Comparison of ENCODE assay signal across 16 cellular contexts in the genomic region with DNA sequence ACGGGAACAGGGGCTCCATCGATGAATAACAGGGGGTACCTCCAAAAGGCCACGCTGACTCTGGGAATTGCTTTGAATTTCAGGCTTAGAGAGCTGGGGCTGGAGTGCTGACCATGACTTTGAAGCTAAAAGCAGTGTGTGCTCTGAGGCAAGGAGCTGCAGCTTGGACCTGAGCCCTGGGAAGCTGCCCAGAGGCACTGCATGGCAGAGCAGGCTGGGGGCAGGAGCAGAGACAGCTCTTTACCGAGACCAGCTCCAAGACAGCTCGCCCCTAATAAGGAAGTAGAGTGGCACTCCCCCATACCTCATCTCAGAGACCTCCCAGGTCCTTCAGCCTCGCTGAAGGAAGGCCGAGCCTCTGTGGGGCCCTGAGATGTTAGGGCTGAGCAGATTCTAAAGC.
DNase-seq lines count a peak whose midpoint lies in the region; ATAC-seq and TF ChIP-seq lines count a peak whose summit lies in the region.
"Had no signal": no experiment of that assay in that cellular context is flagged by ENCODE, and none has a peak within 500 bp of the region (broad histone marks: within the 10 kb centered on the region; RNA-seq: fewer than 3 reads in every experiment).

No MANE protein-coding gene starts in this region.

- H2BK5ac ChIP-seq in neuronal stem cell (ENCODE audit: low read length), result no peak overlapping the region

- H3K14ac ChIP-seq in neuronal stem cell (ENCODE audit: low read length), result no peak overlapping the region

- no peak for TF ChIP-seq CTCF in 22Rv1 (IDR thresholded peaks at IDR 0.05)
- TF ChIP-seq CTCF in foreskin fibroblast (IDR thresholded peaks at IDR 0.05; ENCODE audit: low read depth, low read length), result no peak

- H4K91ac ChIP-seq in neuronal stem cell (ENCODE audit: low read depth, low read length, poor library complexity), result peak overlapping the region; percentile 16

- H2AK5ac ChIP-seq in neuronal stem cell (ENCODE audit: low read depth, low read length), result no peak overlapping the region

- H3K9me3 Mint-ChIP-seq in activated naive CD8-positive, alpha-beta T cell treated with anti-CD3 and anti-CD28 coated beads for 36 hours, result no peaks in the 10 kb centered on the region

- H3K4me3 Mint-ChIP-seq in activated naive CD8-positive, alpha-beta T cell treated with anti-CD3 and anti-CD28 coated beads for 36 hours, result no peak overlapping the region

- H3K9ac ChIP-seq in neuronal stem cell (ENCODE audit: low read depth, low read length, poor library complexity), result no peak overlapping the region

- peaks cover 0 to 4% (median 0%) of the 10 kb centered on the region in 3 experiments for H3K27me3 ChIP-seq in neuronal stem cell (ENCODE audit: control insufficient read depth in 3 of 3, insufficient read depth in 3 of 3, low read depth in 1 of 3, low read length in 3 of 3)
- H3K27me3 ChIP-seq: upper lobe of right lung had no signal

- peak overlapping the region; percentile 14 for H3K4ac ChIP-seq in neuronal stem cell (ENCODE audit: low read length)

- H3K4me1 Mint-ChIP-seq in activated naive CD8-positive, alpha-beta T cell treated with anti-CD3 and anti-CD28 coated beads for 36 hours, result no peaks in the 10 kb centered on the region

- H3K23ac ChIP-seq in neuronal stem cell (ENCODE audit: low read depth, low read length, poor library complexity), result no peak overlapping the region

- peaks cover 0 to 3% of the 10 kb centered on the region in 2 donors for H3K36me3 ChIP-seq in neuronal stem cell (replicated peaks in 1 of 2; ENCODE audit: control insufficient read depth in 2 of 2, insufficient read depth in 2 of 2, low read length in 2 of 2)
- H3K36me3 ChIP-seq: BE2C, upper lobe of right lung had no signal

- H3K4me3 ChIP-seq in foreskin fibroblast (ENCODE audit: low read depth in 1 of 2, low read length in 2 of 2) (no peak overlapping the region), neuronal stem cell (ENCODE audit: low read length in 2 of 2) (no peak overlapping the region)
- H3K4me3 ChIP-seq: skin epidermis, upper lobe of right lung had no signal

- ATAC-seq in GM21717 (IDR thresholded peaks at IDR 0.05; ENCODE audit: unreplicated experiment), result no peak
- ATAC-seq: upper lobe of right lung had no signal

- peak overlapping the region; percentile 59 for H2BK15ac ChIP-seq in neuronal stem cell (ENCODE audit: low read length)

- H3K27ac ChIP-seq in 22Rv1 (peak overlapping the region; percentile 35; the same call in 1 of the 2 replicates), neuronal stem cell (replicated peaks; ENCODE audit: low read length) (no peak overlapping the region)
- H3K27ac ChIP-seq: skin epidermis, upper lobe of right lung had no signal

- H3K18ac ChIP-seq in neuronal stem cell (ENCODE audit: low read length), result peak overlapping the region; percentile 39

- H2BK120ac ChIP-seq in neuronal stem cell (ENCODE audit: low read depth, low read length), result no peak overlapping the region

- no peaks in the 10 kb centered on the region for H3K27me3 Mint-ChIP-seq in activated naive CD8-positive, alpha-beta T cell treated with anti-CD3 and anti-CD28 coated beads for 36 hours

- H3K4me1 ChIP-seq in neuronal stem cell (ENCODE audit: control insufficient read depth in 2 of 2, insufficient read depth in 1 of 2, low read depth in 1 of 2, low read length in 2 of 2), result peaks cover 0 to 4% of the 10 kb centered on the region in 2 donors
- H3K4me1 ChIP-seq: BE2C, upper lobe of right lung had no signal

- no peaks in the 10 kb centered on the region for H3K36me3 Mint-ChIP-seq in activated naive CD8-positive, alpha-beta T cell treated with anti-CD3 and anti-CD28 coated beads for 36 hours

- H3K79me1 ChIP-seq in neuronal stem cell (ENCODE audit: low read depth, low read length), result no peaks in the 10 kb centered on the region

- H3K27ac Mint-ChIP-seq in activated naive CD8-positive, alpha-beta T cell treated with anti-CD3 and anti-CD28 coated beads for 36 hours, result no peak overlapping the region

- no peak overlapping the region for H4K8ac ChIP-seq in neuronal stem cell (ENCODE audit: low read depth, low read length)

- no peak overlapping the region for H2BK12ac ChIP-seq in neuronal stem cell (ENCODE audit: low read length)

- H3K9me3 ChIP-seq in neuronal stem cell (replicated peaks in 1 of 2; ENCODE audit: control insufficient read depth in 2 of 2, insufficient read depth in 1 of 2, low read depth in 1 of 2, low read length in 2 of 2), result peaks cover 2 to 3% of the 10 kb centered on the region in 2 donors
- H3K9me3 ChIP-seq: BE2C, upper lobe of right lung had no signal

- no CpG with 5 or more reads among the region's 7 CpGs for WGBS in neuronal stem cell (ENCODE audit: extremely low coverage in 2 of 2, insufficient read length in 2 of 2, insufficient replicate concordance in 1 of 2), 2 donors

- DNase-seq in NCI-H226, result peak; percentile 47
- DNase-seq in foreskin fibroblast, result peak; percentile 49 to 76
- no peak for DNase-seq in neuronal stem cell (ENCODE audit: low spot score)
- no peak for DNase-seq in stimulated activated CD4-positive, alpha-beta T cell treated with anti-CD3 and anti-CD28 coated beads, Interleukin-1b, Interleukin-23, amount 100 ng/mL, for 48 hours
- DNase-seq in activated naive CD8-positive, alpha-beta T cell treated with anti-CD3 and anti-CD28 coated beads for 36 hours, result no peak
- DNase-seq in stimulated activated CD4-positive, alpha-beta T cell treated with anti-CD3 and anti-CD28 coated beads, Interleukin-4, amount 100 ng/mL, for 4 hours, result no peak
- DNase-seq: activated T-cell treated with anti-CD3 and anti-CD28 coated beads for 4 hours, BE2C, EL, HCEC 1CT, NCI-H1694, SHP77 treated with DMSO at 0.1 percent for 48 hours, upper lobe of right lung had no signal

- no peak overlapping the region for H3K4me2 ChIP-seq in neuronal stem cell (ENCODE audit: insufficient read depth, low read length, poor library complexity, severe bottlenecking)

- H2AFZ ChIP-seq in neuronal stem cell (ENCODE audit: low read length), result no peak overlapping the region

Comparison
In these comparisons a context has a peak if more than half of its experiments do, and no peak if none do; other contexts are left out.
1. DNase-seq: peak in NCI-H226 (single experiment) and foreskin fibroblast (2 of 2); none in neuronal stem cell (single experiment), stimulated activated CD4-positive, alpha-beta T cell treated with anti-CD3 and anti-CD28 coated beads, Interleukin-1b, Interleukin-23, amount 100 ng/mL, for 48 hours (single experiment), activated naive CD8-positive, alpha-beta T cell treated with anti-CD3 and anti-CD28 coated beads for 36 hours (single experiment) and stimulated activated CD4-positive, alpha-beta T cell treated with anti-CD3 and anti-CD28 coated beads, Interleukin-4, amount 100 ng/mL, for 4 hours (0 of 2).